Comparison of ENCODE assay signal across 15 cellular contexts in the genomic region with DNA sequence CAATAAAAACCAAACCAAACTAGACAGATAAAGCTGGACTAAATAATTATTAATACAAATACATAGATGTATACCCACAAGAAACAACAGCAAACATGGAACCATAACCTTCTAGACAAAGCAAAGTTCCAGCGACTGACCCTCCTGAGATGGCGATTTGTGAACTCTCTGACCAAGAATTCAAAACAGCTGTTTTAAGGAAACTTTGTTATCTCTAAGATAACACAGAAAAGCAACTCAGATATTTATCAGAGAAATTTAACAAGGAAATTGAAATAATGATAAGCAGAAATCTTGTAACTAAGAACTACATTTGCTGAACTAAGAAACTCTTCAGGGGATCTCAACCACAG. TPM values are rescaled to one million over a fixed set of nuclear protein-coding genes. Genes with fewer than 3 reads are reported as not detected.
DNase-seq lines count a peak whose midpoint lies in the region; ATAC-seq and TF ChIP-seq lines count a peak whose summit lies in the region.
"Had no signal": no experiment of that assay in that cellular context is flagged by ENCODE, and none has a peak within 500 bp of the region (broad histone marks: within the 10 kb centered on the region; RNA-seq: fewer than 3 reads in every experiment).

No MANE protein-coding gene starts in this region.

- H4K20me1 ChIP-seq in HCT116 (ENCODE audit: insufficient read depth) (no peaks in the 10 kb centered on the region), hepatocyte (ENCODE audit: insufficient read depth, poor library complexity, severe bottlenecking) (no peaks in the 10 kb centered on the region)

- peak overlapping the region; percentile 33 for H3K27ac ChIP-seq in ACC112 (ENCODE audit: low read depth, low read length)
- no peak overlapping the region for H3K27ac ChIP-seq in HCT116 (ENCODE audit: low read depth, low read length)
- H3K27ac ChIP-seq in VCaP: no peak overlapping the region
- H3K27ac ChIP-seq in hepatocyte: no peak overlapping the region
- H3K27ac ChIP-seq: psoas muscle, tibial nerve had no signal

- no TSS peak for BruUV-seq in HCT116 (replicated peaks; lab: Mats Ljungman, UMichigan)

- CTCF ChIA-PET in HCT116 (lab: Charles Lee): interaction anchor here (0.6 to 3.9 kb wide), 39 partner anchors 9 to 794 kb away, joined by 3 to 24 read pairs (median 5); partner anchors contain the start of genes CXCL1 and CXCL3

- no peak overlapping the region for H3K4me3 ChIP-seq in ACC112 (ENCODE audit: low read depth, low read length)
- no peak overlapping the region for H3K4me3 ChIP-seq in HCT116 (replicated peaks in 1 of 2; ENCODE audit: low read depth in 1 of 2, low read length in 2 of 2)
- H3K4me3 ChIP-seq in hepatocyte: no peak overlapping the region
- H3K4me3 ChIP-seq: left ventricle myocardium inferior, psoas muscle, tibial nerve had no signal

- ATAC-seq in HCT116 (no peak), HG02763 (IDR thresholded peaks at IDR 0.05; ENCODE audit: unreplicated experiment) (no peak), GM19452 (IDR thresholded peaks at IDR 0.05; ENCODE audit: unreplicated experiment) (no peak)
- ATAC-seq: activated CD4-positive, CD25-positive, alpha-beta regulatory T cell treated with anti-CD3 and anti-CD28 coated beads, Interleukin-2, amount 50 U/mL, for 24 hours had no signal

- intact Hi-C loops in HCT116 (cut with micrococcal nuclease): loop anchor here (1.0 to 10.0 kb wide), 7 partner anchors 96 to 820 kb away; partner anchors contain the start of gene CXCL3

- H3K9me2 ChIP-seq in HCT116 (ENCODE audit: insufficient read depth) (no peaks in the 10 kb centered on the region), hepatocyte (replicated peaks; ENCODE audit: insufficient read depth) (no peaks in the 10 kb centered on the region)

- RAD21 ChIA-PET in HCT116 (lab: Charles Lee; ENCODE audit: low non-redundant PET in 1 of 2, low total read pairs in 2 of 2, uncharacterized antibody in 2 of 2, unreplicated experiment in 2 of 2): interaction anchor here (0.6 to 1.1 kb wide), 7 partner anchors 9 to 793 kb away, joined by 3 to 7 read pairs (median 3); no protein-coding TSS in a partner anchor

- H3K4me2 ChIP-seq in HCT116 (ENCODE audit: low read length) (no peak overlapping the region), hepatocyte (peak overlapping the region; percentile 34)

- no peak for TF ChIP-seq POLR2A in HCT116 (IDR thresholded peaks at IDR 0.05; ENCODE audit: borderline replicate concordance, extremely low read depth, insufficient read depth, insufficient read length)

- no peak for TF ChIP-seq RAD21 in HCT116 (IDR thresholded peaks at IDR 0.05; ENCODE audit: low read depth)

- DNase-seq in HCT116 (ENCODE audit: low read depth, low spot score): no peak
- no peak for DNase-seq in hepatocyte (ENCODE audit: low spot score)
- DNase-seq in NCI-H345 treated with DMSO at 0.1 percent for 48 hours (lab: John Stamatoyannopoulos, UW; ENCODE audit: unreplicated experiment): no peak
- DNase-seq in NCI-H774 (lab: John Stamatoyannopoulos, UW): no peak
- DNase-seq: NCI-H2171, NCI-H524 treated with DMSO at 0.1 percent for 48 hours had no signal

- H3K4me1 ChIP-seq in ACC112 (ENCODE audit: control insufficient read depth, insufficient read depth, low read length, unreplicated experiment) (peaks cover 15% of the 10 kb centered on the region), HCT116 (ENCODE audit: control insufficient read depth in 1 of 2, insufficient read depth in 2 of 2, low read length in 2 of 2) (peaks cover 0 to 6% of the 10 kb centered on the region in 2 experiments; a peak in 2 of 4 replicates), hepatocyte (ENCODE audit: insufficient read depth) (no peaks in the 10 kb centered on the region)
- H3K4me1 ChIP-seq: psoas muscle had no signal

- TF ChIP-seq CTCF in HCT116 (IDR thresholded peaks at IDR 0.05 in 2 of 3, conservative IDR thresholded peaks at IDR 0.05 in 1 of 3; ENCODE audit: borderline replicate concordance in 1 of 3, insufficient read depth in 1 of 3, low read depth in 2 of 3, low read length in 2 of 3): no peak
- peak; percentile 19 for TF ChIP-seq CTCF in VCaP (conservative IDR thresholded peaks at IDR 0.05)
- no peak for TF ChIP-seq CTCF in hepatocyte (IDR thresholded peaks at IDR 0.05; ENCODE audit: poor library complexity)

- 11% methylated on average over 2 of the region's 2 CpGs for WGBS in hepatocyte (ENCODE audit: low lambda C conversion rate, missing lambda C conversion rate)

- H2AFZ ChIP-seq in ACC112 (ENCODE audit: low read length, unreplicated experiment) (no peak overlapping the region), HCT116 (ENCODE audit: low read depth, low read length, poor library complexity, severe bottlenecking) (peak overlapping the region; percentile 55), hepatocyte (no peak overlapping the region)

- no peaks in the 10 kb centered on the region; a peak in 2 of 4 replicates for H3K9me3 ChIP-seq in HCT116 (ENCODE audit: control insufficient read depth in 1 of 2, insufficient read depth in 1 of 2, low read depth in 1 of 2, low read length in 2 of 2)
- no peaks in the 10 kb centered on the region for H3K9me3 ChIP-seq in hepatocyte (ENCODE audit: low read depth)
- H3K9me3 ChIP-seq: psoas muscle had no signal

- H3K27me3 ChIP-seq in ACC112 (ENCODE audit: insufficient read depth, low read length) (no peaks in the 10 kb centered on the region), HCT116 (ENCODE audit: insufficient read depth, low read length) (no peaks in the 10 kb centered on the region), hepatocyte (no peaks in the 10 kb centered on the region)
- H3K27me3 ChIP-seq: tibial nerve had no signal

- H3K36me3 ChIP-seq in ACC112 (ENCODE audit: insufficient read depth, low read length): peaks cover 3% of the 10 kb centered on the region
- no peaks in the 10 kb centered on the region for H3K36me3 ChIP-seq in HCT116 (ENCODE audit: control insufficient read depth in 1 of 2, insufficient read depth in 2 of 2, low read length in 2 of 2)
- no peaks in the 10 kb centered on the region for H3K36me3 ChIP-seq in hepatocyte (replicated peaks; ENCODE audit: insufficient read depth, low read depth)
- H3K36me3 ChIP-seq: left ventricle myocardium inferior, tibial nerve had no signal

- POLR2A ChIA-PET in HCT116 (lab: Charles Lee): interaction anchor here (0.9 to 2.3 kb wide), 3 partner anchors 18 to 270 kb away, joined by 3 to 9 read pairs (median 4); no protein-coding TSS in a partner anchor

- H3K9ac ChIP-seq in HCT116 (ENCODE audit: low read length): no peak overlapping the region

- H3K79me2 ChIP-seq in ACC112 (ENCODE audit: control insufficient read depth, insufficient read depth, low read length, unreplicated experiment) (no peaks in the 10 kb centered on the region), HCT116 (ENCODE audit: insufficient read depth, low read length) (no peaks in the 10 kb centered on the region), hepatocyte (no peaks in the 10 kb centered on the region)

TF ChIP-seq in HCT116, 20 proteins besides CTCF, POLR2A, EP300 and RAD21 (continues in another document):
- TF ChIP-seq EZH2 (IDR thresholded peaks at IDR 0.05): no peak
- no peak for TF ChIP-seq ZBTB33 (IDR thresholded peaks at IDR 0.05; ENCODE audit: extremely low read depth, insufficient replicate concordance, low read length)
- TF ChIP-seq, protein P1, sequence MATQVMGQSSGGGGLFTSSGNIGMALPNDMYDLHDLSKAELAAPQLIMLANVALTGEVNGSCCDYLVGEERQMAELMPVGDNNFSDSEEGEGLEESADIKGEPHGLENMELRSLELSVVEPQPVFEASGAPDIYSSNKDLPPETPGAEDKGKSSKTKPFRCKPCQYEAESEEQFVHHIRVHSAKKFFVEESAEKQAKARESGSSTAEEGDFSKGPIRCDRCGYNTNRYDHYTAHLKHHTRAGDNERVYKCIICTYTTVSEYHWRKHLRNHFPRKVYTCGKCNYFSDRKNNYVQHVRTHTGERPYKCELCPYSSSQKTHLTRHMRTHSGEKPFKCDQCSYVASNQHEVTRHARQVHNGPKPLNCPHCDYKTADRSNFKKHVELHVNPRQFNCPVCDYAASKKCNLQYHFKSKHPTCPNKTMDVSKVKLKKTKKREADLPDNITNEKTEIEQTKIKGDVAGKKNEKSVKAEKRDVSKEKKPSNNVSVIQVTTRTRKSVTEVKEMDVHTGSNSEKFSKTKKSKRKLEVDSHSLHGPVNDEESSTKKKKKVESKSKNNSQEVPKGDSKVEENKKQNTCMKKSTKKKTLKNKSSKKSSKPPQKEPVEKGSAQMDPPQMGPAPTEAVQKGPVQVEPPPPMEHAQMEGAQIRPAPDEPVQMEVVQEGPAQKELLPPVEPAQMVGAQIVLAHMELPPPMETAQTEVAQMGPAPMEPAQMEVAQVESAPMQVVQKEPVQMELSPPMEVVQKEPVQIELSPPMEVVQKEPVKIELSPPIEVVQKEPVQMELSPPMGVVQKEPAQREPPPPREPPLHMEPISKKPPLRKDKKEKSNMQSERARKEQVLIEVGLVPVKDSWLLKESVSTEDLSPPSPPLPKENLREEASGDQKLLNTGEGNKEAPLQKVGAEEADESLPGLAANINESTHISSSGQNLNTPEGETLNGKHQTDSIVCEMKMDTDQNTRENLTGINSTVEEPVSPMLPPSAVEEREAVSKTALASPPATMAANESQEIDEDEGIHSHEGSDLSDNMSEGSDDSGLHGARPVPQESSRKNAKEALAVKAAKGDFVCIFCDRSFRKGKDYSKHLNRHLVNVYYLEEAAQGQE (IDR thresholded peaks at IDR 0.05; ENCODE audit: low read depth): no peak
- TF ChIP-seq SP1 (IDR thresholded peaks at IDR 0.05; ENCODE audit: low read depth): no peak
- TF ChIP-seq CEBPB (IDR thresholded peaks at IDR 0.05; ENCODE audit: low read depth): no peak
- no peak for TF ChIP-seq ZNF274 (IDR thresholded peaks at IDR 0.05; ENCODE audit: low read depth, low read length)

RNA-seq across cellular contexts. Expression of gene MTHFD2L, which starts 23.4 kb away (rescaled TPM):
- total RNA-seq in HCT116 (2021; ENCODE audit: unreplicated experiment) (15.0 TPM), hepatocyte (29.4 and 32.0 TPM in 2 replicates)
- polyA plus RNA-seq in HCT116 (2012): 2.8 and 4.4 TPM in 2 replicates
- 20.0 and 26.3 TPM in 2 replicates for polyA plus RNA-seq in hepatocyte

RNA-seq across cellular contexts. Expression of gene CXCL2, which starts 35.5 kb away (rescaled TPM):
- total RNA-seq in HCT116 (2021; ENCODE audit: unreplicated experiment): 1.8 TPM
- polyA plus RNA-seq in HCT116 (2012): 3.1 and 5.9 TPM in 2 replicates
- total RNA-seq in hepatocyte: 105 and 137 TPM in 2 replicates
- polyA plus RNA-seq in hepatocyte: 284 and 334 TPM in 2 replicates
- total RNA-seq: activated CD4-positive, alpha-beta memory T cell treated with anti-CD3 and anti-CD28 coated beads for 36 hours had no signal

Comparison
In these comparisons a context has a peak if more than half of its experiments do, and no peak if none do; other contexts are left out.
1. RNA of gene CXCL2, which starts 35.5 kb away (total RNA-seq): 105 to 137 TPM in hepatocyte; 1.8 TPM in HCT116 (single experiment); every median in the first group is over 10 times any median in the second.